Comparison of ENCODE assay signal across 23 cellular contexts in genomic region chr3:32540899-32541298, GRCh38.
"Had no signal": no experiment of that assay in that cellular context is flagged by ENCODE, and none has a peak within 500 bp of the region (broad histone marks: within the 10 kb centered on the region; RNA-seq: fewer than 3 reads in every experiment).

No MANE protein-coding gene starts in this region.

- DNase-seq: dorsolateral prefrontal cortex; effector CD4-positive, alpha-beta T cell; foreskin fibroblast; gastrocnemius medialis; head of caudate nucleus; kidney; left cardiac atrium; mesenchymal stem cell; midbrain; naive thymus-derived CD4-positive, alpha-beta T cell; nephron progenitor cell; nucleus accumbens; right cardiac atrium; spleen; stimulated activated naive B cell treated with anti-CD40 and anti-IgM and Interleukin-4, amounts not matched to agents 10 μg/mL and 1 μg/mL and 100 μg/mL, for 72 hours; upper lobe of left lung had no signal

- H3K27me3 ChIP-seq: dorsolateral prefrontal cortex, gastrocnemius medialis, left lung, spleen, tibial nerve, upper lobe of left lung had no signal

- H3K9me3 Mint-ChIP-seq: naive thymus-derived CD4-positive, alpha-beta T cell; nephron progenitor cell; stimulated activated naive B cell treated with anti-CD40 and anti-IgM and Interleukin-4, amounts not matched to agents 10 μg/mL and 1 μg/mL and 100 μg/mL, for 72 hours; stimulated activated naive CD8-positive, alpha-beta T cell treated with anti-CD3 and anti-CD28 coated beads, Interleukin-15, Interleukin-2, amounts not matched to agents 100 ng/mL and 50 ng/mL, for 24 hours had no signal

- ATAC-seq: gastrocnemius medialis; left cardiac atrium; left lung; naive thymus-derived CD4-positive, alpha-beta T cell; right cardiac atrium; stimulated activated naive B cell treated with anti-CD40 and anti-IgM and Interleukin-4, amounts not matched to agents 10 μg/mL and 1 μg/mL and 100 μg/mL, for 72 hours had no signal

- H3K4me3 Mint-ChIP-seq: naive thymus-derived CD4-positive, alpha-beta T cell; nephron progenitor cell; stimulated activated naive B cell treated with anti-CD40 and anti-IgM and Interleukin-4, amounts not matched to agents 10 μg/mL and 1 μg/mL and 100 μg/mL, for 72 hours; stimulated activated naive CD8-positive, alpha-beta T cell treated with anti-CD3 and anti-CD28 coated beads, Interleukin-15, Interleukin-2, amounts not matched to agents 100 ng/mL and 50 ng/mL, for 24 hours had no signal

- H3K27me3 Mint-ChIP-seq: naive thymus-derived CD4-positive, alpha-beta T cell; stimulated activated naive B cell treated with anti-CD40 and anti-IgM and Interleukin-4, amounts not matched to agents 10 μg/mL and 1 μg/mL and 100 μg/mL, for 72 hours; stimulated activated naive CD8-positive, alpha-beta T cell treated with anti-CD3 and anti-CD28 coated beads, Interleukin-15, Interleukin-2, amounts not matched to agents 100 ng/mL and 50 ng/mL, for 24 hours had no signal

- H3K4me1 Mint-ChIP-seq: nephron progenitor cell had no signal

- H3K36me3 ChIP-seq: prostate gland, thoracic aorta had no signal

- H3K27ac ChIP-seq: dorsolateral prefrontal cortex, gastrocnemius medialis, left lung, prostate gland, skin epidermis, spleen, thoracic aorta, tibial nerve, upper lobe of left lung had no signal

- H3K27ac Mint-ChIP-seq: naive thymus-derived CD4-positive, alpha-beta T cell; nephron progenitor cell; stimulated activated naive B cell treated with anti-CD40 and anti-IgM and Interleukin-4, amounts not matched to agents 10 μg/mL and 1 μg/mL and 100 μg/mL, for 72 hours; stimulated activated naive CD8-positive, alpha-beta T cell treated with anti-CD3 and anti-CD28 coated beads, Interleukin-15, Interleukin-2, amounts not matched to agents 100 ng/mL and 50 ng/mL, for 24 hours had no signal

- H3K9me3 ChIP-seq: gastrocnemius medialis, left lung, prostate gland, spleen, thoracic aorta, tibial nerve, upper lobe of left lung had no signal

- FAIRE-seq: urothelium cell line had no signal

- H3K4me1 ChIP-seq: gastrocnemius medialis, left lung, prostate gland, spleen, tibial nerve, upper lobe of left lung had no signal

- H3K4me3 ChIP-seq: dorsolateral prefrontal cortex, gastrocnemius medialis, left lung, prostate gland, skin epidermis, spleen, thoracic aorta, tibial nerve, upper lobe of left lung had no signal
